8 cellular contexts compared by ENCODE assay signal in genomic region chr11:33869511-33870422, GRCh38. TPM values are rescaled to one million over a fixed set of nuclear protein-coding genes. Genes with fewer than 3 reads are reported as not detected.
A peak's percentile ranks its signal among the peaks of the same experiment; 100 is the strongest.
DNase-seq lines count a peak whose midpoint lies in the region; ATAC-seq and TF ChIP-seq lines count a peak whose summit lies in the region.

No MANE protein-coding gene starts in this region.

- no TSS peak for BruUV-seq in PC-3 (replicated peaks; lab: Mats Ljungman, UMichigan)

- TF ChIP-seq CTCF in PC-3 (conservative IDR thresholded peaks at IDR 0.05; ENCODE audit: low read depth, low read length) = no peak

- no peaks in the 10 kb centered on the region for H3K9me3 ChIP-seq in PC-3 (ENCODE audit: low read length)

- peaks cover 3% of the 10 kb centered on the region for H3F3A ChIP-seq in PC-3 (ENCODE audit: low read length, unreplicated experiment)

- peaks cover 12% of the 10 kb centered on the region for H3K4me1 Mint-ChIP-seq in stimulated activated effector memory CD8-positive, alpha-beta T cell treated with anti-CD3 and anti-CD28 coated beads, Interleukin-12 subunit alpha, Interleukin-12 subunit beta, amount 100 ng/mL, for 72 hours

- POLR2A ChIA-PET in PC-3 (lab: Charles Lee; ENCODE audit: unreplicated experiment) = no interaction called here

- ATAC-seq in HG03520 (IDR thresholded peaks at IDR 0.05; ENCODE audit: unreplicated experiment) (peak; percentile 42), PC-3 (peak; percentile 71), GM21717 (IDR thresholded peaks at IDR 0.05; ENCODE audit: unreplicated experiment) (no peak)
- ATAC-seq in stimulated activated effector memory CD8-positive, alpha-beta T cell treated with anti-CD3 and anti-CD28 coated beads, Interleukin-12 subunit alpha, Interleukin-12 subunit beta, amount 100 ng/mL, for 72 hours = peak; percentile 62

- intact Hi-C loops in PC-3 (cut with micrococcal nuclease) = no loop called here

- H3K36me3 ChIP-seq in PC-3 (ENCODE audit: low read depth, low read length) = no peaks in the 10 kb centered on the region

- DNase-seq in activated T-cell treated with anti-CD3 and anti-CD28 coated beads, Interleukin-2, amount 50 U/mL, for 1 hour = peak; percentile 39
- no peak for DNase-seq in activated T-cell treated with anti-CD3 and anti-CD28 coated beads for 4 hours
- DNase-seq in PC-3 = peak; percentile 21
- peak; percentile 36 for DNase-seq in cerebellar cortex (ENCODE audit: low spot score)
- no peak for DNase-seq in stimulated activated effector memory CD8-positive, alpha-beta T cell treated with anti-CD3 and anti-CD28 coated beads, Interleukin-12 subunit alpha, Interleukin-12 subunit beta, amount 100 ng/mL, for 72 hours (ENCODE audit: low spot score in 2 of 2)

- CTCF ChIA-PET in PC-3 (lab: Charles Lee) = interaction anchor here (0.6 kb wide), 1 partner anchor 304 kb away, joined by 3 read pairs; no protein-coding TSS in a partner anchor

- no peaks in the 10 kb centered on the region for H3K79me2 ChIP-seq in PC-3 (ENCODE audit: low read length)

- H4K20me1 ChIP-seq in PC-3 (ENCODE audit: low read length) = no peaks in the 10 kb centered on the region

- no peak overlapping the region for H3K9ac ChIP-seq in PC-3 (ENCODE audit: low read length)

- H3K4me1 ChIP-seq in PC-3 (ENCODE audit: insufficient read depth, low read length) = no peaks in the 10 kb centered on the region

- H3K9me2 ChIP-seq in PC-3 (replicated peaks; ENCODE audit: low read length) = no peaks in the 10 kb centered on the region

- no peak overlapping the region for H3K27ac Mint-ChIP-seq in stimulated activated effector memory CD8-positive, alpha-beta T cell treated with anti-CD3 and anti-CD28 coated beads, Interleukin-12 subunit alpha, Interleukin-12 subunit beta, amount 100 ng/mL, for 72 hours

- H3K4me2 ChIP-seq in PC-3 (ENCODE audit: low read length) = peak overlapping the region; percentile 97

- peaks cover 70% of the 10 kb centered on the region for H3K27me3 ChIP-seq in PC-3 (ENCODE audit: low read length)
- H3K27me3 ChIP-seq in layer of hippocampus (ENCODE audit: control insufficient read depth, insufficient read depth, low read length) = peaks cover 3% of the 10 kb centered on the region

- peak overlapping the region; percentile 77 for H3K4me3 ChIP-seq in PC-3 (ENCODE audit: low read length)

- H3K4me3 Mint-ChIP-seq in stimulated activated effector memory CD8-positive, alpha-beta T cell treated with anti-CD3 and anti-CD28 coated beads, Interleukin-12 subunit alpha, Interleukin-12 subunit beta, amount 100 ng/mL, for 72 hours = peak overlapping the region; percentile 78

- H3K27ac ChIP-seq in PC-3 (ENCODE audit: low read length) (no peak overlapping the region), layer of hippocampus (ENCODE audit: low read depth, low read length) (peak overlapping the region; percentile 83)

- H3K36me3 Mint-ChIP-seq in stimulated activated effector memory CD8-positive, alpha-beta T cell treated with anti-CD3 and anti-CD28 coated beads, Interleukin-12 subunit alpha, Interleukin-12 subunit beta, amount 100 ng/mL, for 72 hours = no peaks in the 10 kb centered on the region

- peak overlapping the region; percentile 84 for H2AFZ ChIP-seq in PC-3 (ENCODE audit: low read length)

- no peaks in the 10 kb centered on the region for H3K9me3 Mint-ChIP-seq in stimulated activated effector memory CD8-positive, alpha-beta T cell treated with anti-CD3 and anti-CD28 coated beads, Interleukin-12 subunit alpha, Interleukin-12 subunit beta, amount 100 ng/mL, for 72 hours

RNA-seq across cellular contexts. Expression of gene LMO2, which starts 22.1 kb away (rescaled TPM):
- total RNA-seq in PC-3 (2014; rRNA removed) = 0.23 and 0.51 TPM in 2 replicates

Comparison
In these comparisons a context has a peak if more than half of its experiments do, and no peak if none do; other contexts are left out.
1. DNase-seq: peak in activated T-cell treated with anti-CD3 and anti-CD28 coated beads, Interleukin-2, amount 50 U/mL, for 1 hour (single experiment), PC-3 (single experiment) and cerebellar cortex (single experiment); none in activated T-cell treated with anti-CD3 and anti-CD28 coated beads for 4 hours (single experiment) and stimulated activated effector memory CD8-positive, alpha-beta T cell treated with anti-CD3 and anti-CD28 coated beads, Interleukin-12 subunit alpha, Interleukin-12 subunit beta, amount 100 ng/mL, for 72 hours (0 of 2).